Comparison of ENCODE assay signal across 12 cellular contexts in the genomic region with DNA sequence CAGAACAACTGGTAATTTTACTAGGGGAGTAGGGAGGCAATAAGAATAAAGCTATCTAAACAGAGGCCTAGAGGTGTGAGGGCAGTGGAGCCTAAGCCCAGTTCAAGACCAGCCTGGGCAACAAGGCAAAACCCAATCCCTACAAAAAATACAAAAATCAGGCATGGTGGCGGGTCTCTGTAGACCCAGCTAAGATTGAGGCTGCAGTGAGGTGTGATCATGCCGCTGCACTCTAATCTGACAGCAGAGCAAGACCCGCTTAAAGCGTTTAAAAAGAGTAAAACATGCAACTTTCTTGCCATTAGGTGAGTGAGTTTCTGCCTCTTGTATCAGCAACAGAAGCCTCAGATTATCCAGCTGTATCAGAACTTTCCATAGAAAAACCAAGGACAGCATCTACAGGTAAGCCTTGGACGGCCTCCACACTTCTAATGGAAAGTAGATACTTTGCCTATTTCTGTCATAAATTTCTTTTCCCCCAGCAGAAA. TPM values are rescaled to one million over a fixed set of nuclear protein-coding genes. Genes with fewer than 3 reads are reported as not detected.
DNase-seq lines count a peak whose midpoint lies in the region; ATAC-seq, FAIRE-seq and TF ChIP-seq lines count a peak whose summit lies in the region.
"Had no signal": no experiment of that assay in that cellular context is flagged by ENCODE, and none has a peak within 500 bp of the region (broad histone marks: within the 10 kb centered on the region; RNA-seq: fewer than 3 reads in every experiment).

No MANE protein-coding gene starts in this region.

- TF ChIP-seq CTCF in MM.1S (IDR thresholded peaks at IDR 0.05; ENCODE audit: low read length) (no peak), H1 (IDR thresholded peaks at IDR 0.05; ENCODE audit: control extremely low read depth in 1 of 3, insufficient read depth in 1 of 3, low read depth in 1 of 3, low read length in 3 of 3) (no peak), colonic mucosa (IDR thresholded peaks at IDR 0.05) (no peak)

- WGBS in H1 (ENCODE audit: extremely low coverage in 1 of 2, insufficient coverage in 1 of 2, insufficient read length in 1 of 2, insufficient replicate concordance in 2 of 2, low coverage in 1 of 2, low lambda C conversion rate in 2 of 2, missing lambda C conversion rate in 1 of 2), 2 experiments = 82% methylated on average over 5 of the region's 5 CpGs; no CpG with 5 or more reads in 1 of the 2 experiments

- no peak overlapping the region for H4K8ac ChIP-seq in H1 (ENCODE audit: extremely low read depth, insufficient read depth, low read length)

- no peaks in the 10 kb centered on the region for H3K9me3 Mint-ChIP-seq in activated naive CD4-positive, alpha-beta T cell treated with anti-CD3 and anti-CD28 coated beads, Interleukin-2, amount 50 U/mL, for 72 hours
- no peaks in the 10 kb centered on the region for H3K9me3 Mint-ChIP-seq in stimulated activated naive CD8-positive, alpha-beta T cell treated with anti-CD3 and anti-CD28 coated beads, Interleukin-15, Interleukin-2, amounts not matched to agents 100 ng/mL and 50 ng/mL, for 24 hours

- H3K23me2 ChIP-seq in H1 (ENCODE audit: low read depth, low read length) = no peaks in the 10 kb centered on the region

- H3K4ac ChIP-seq in H1 (replicated peaks; ENCODE audit: insufficient read length, low read depth, low read length) = no peak overlapping the region

- H3K4me1 ChIP-seq in MM.1S (ENCODE audit: low read length) = 0 out of 2 replicates have a peak, but pooled peaks cover 3% of the 10 kb centered on the region
- H3K4me1 ChIP-seq in H1 (replicated peaks in 1 of 4; ENCODE audit: control insufficient read depth in 3 of 4, insufficient read depth in 4 of 4, low read length in 3 of 4) = no peaks in the 10 kb centered on the region
- peaks cover 4% of the 10 kb centered on the region for H3K4me1 ChIP-seq in colonic mucosa
- H3K4me1 ChIP-seq: upper lobe of right lung had no signal

- H3K27me3 Mint-ChIP-seq in stimulated activated naive CD8-positive, alpha-beta T cell treated with anti-CD3 and anti-CD28 coated beads, Interleukin-15, Interleukin-2, amounts not matched to agents 100 ng/mL and 50 ng/mL, for 24 hours = no peaks in the 10 kb centered on the region

- H2AFZ ChIP-seq in MM.1S (ENCODE audit: low read length) (no peak overlapping the region), H1 (ENCODE audit: low read length) (no peak overlapping the region)

- POLR2A ChIA-PET in H1 (lab: Charles Lee; ENCODE audit: partially characterized antibody) = interaction anchor here (0.6 to 21.2 kb wide), 19 partner anchors 6 to 89 kb away, joined by 3 to 495 read pairs (median 4); a partner anchor contains a TSS

- H4K91ac ChIP-seq in H1 (replicated peaks; ENCODE audit: insufficient read length, low read length) = no peak overlapping the region

- H3K27me3 ChIP-seq in MM.1S (replicated peaks; ENCODE audit: insufficient read depth, low read length) (no peaks in the 10 kb centered on the region), H1 (replicated peaks in 1 of 4; ENCODE audit: control insufficient read depth in 3 of 4, extremely low read depth in 1 of 4, insufficient read depth in 3 of 4, low read length in 3 of 4) (no peaks in the 10 kb centered on the region), colonic mucosa (no peaks in the 10 kb centered on the region)
- H3K27me3 ChIP-seq: BLaER1, upper lobe of right lung had no signal

- no peaks in the 10 kb centered on the region for H3K9me2 ChIP-seq in MM.1S (replicated peaks; ENCODE audit: insufficient read depth, low read length)

- no peak overlapping the region for H2BK5ac ChIP-seq in H1 (ENCODE audit: low read depth, low read length)

- H2BK20ac ChIP-seq in H1 (ENCODE audit: low read length) = no peak overlapping the region

- peak overlapping the region; percentile 35 to 86 for H3K27ac Mint-ChIP-seq in activated naive CD4-positive, alpha-beta T cell treated with anti-CD3 and anti-CD28 coated beads, Interleukin-2, amount 50 U/mL, for 72 hours
- peak overlapping the region; percentile 14 for H3K27ac Mint-ChIP-seq in stimulated activated naive CD8-positive, alpha-beta T cell treated with anti-CD3 and anti-CD28 coated beads, Interleukin-15, Interleukin-2, amounts not matched to agents 100 ng/mL and 50 ng/mL, for 24 hours

- no peak overlapping the region for H3K18ac ChIP-seq in H1 (ENCODE audit: extremely low read depth, low read length)

- CTCF ChIA-PET in H1 (lab: Charles Lee; ENCODE audit: partially characterized antibody) = interaction anchor here (0.9 to 1.4 kb wide), 2 partner anchors 9 to 494 kb away, joined by 3 read pairs; no protein-coding TSS in a partner anchor

- H3K9me3 ChIP-seq in MM.1S (replicated peaks; ENCODE audit: insufficient read depth, low read length) (no peaks in the 10 kb centered on the region), H1 (ENCODE audit: insufficient read depth in 2 of 2, low read depth in 1 of 2, low read length in 1 of 2) (no peaks in the 10 kb centered on the region), colonic mucosa (no peaks in the 10 kb centered on the region)
- H3K9me3 ChIP-seq: BLaER1, upper lobe of right lung had no signal

- no peak overlapping the region for H3K14ac ChIP-seq in H1 (ENCODE audit: insufficient read length)

- ATAC-seq in activated naive CD4-positive, alpha-beta T cell treated with anti-CD3 and anti-CD28 coated beads, Interleukin-2, amount 50 U/mL, for 72 hours = peak; percentile 8 to 21
- ATAC-seq in HG02981 (IDR thresholded peaks at IDR 0.05; ENCODE audit: unreplicated experiment) = no peak
- ATAC-seq: upper lobe of right lung had no signal

- H3K36me3 Mint-ChIP-seq in activated naive CD4-positive, alpha-beta T cell treated with anti-CD3 and anti-CD28 coated beads, Interleukin-2, amount 50 U/mL, for 72 hours = peaks cover 0 to 37% of the 10 kb centered on the region in 2 donors
- peaks cover 81% of the 10 kb centered on the region for H3K36me3 Mint-ChIP-seq in stimulated activated naive CD8-positive, alpha-beta T cell treated with anti-CD3 and anti-CD28 coated beads, Interleukin-15, Interleukin-2, amounts not matched to agents 100 ng/mL and 50 ng/mL, for 24 hours (ENCODE audit: low read depth)

- H3K4me3 Mint-ChIP-seq in stimulated activated naive CD8-positive, alpha-beta T cell treated with anti-CD3 and anti-CD28 coated beads, Interleukin-15, Interleukin-2, amounts not matched to agents 100 ng/mL and 50 ng/mL, for 24 hours = no peak overlapping the region

- TF ChIP-seq EP300 in H1 (IDR thresholded peaks at IDR 0.05; ENCODE audit: borderline replicate concordance in 1 of 2, low read depth in 2 of 2, low read length in 2 of 2) = no peak

- H4K5ac ChIP-seq in H1 (ENCODE audit: insufficient read length, low read depth, low read length) = no peak overlapping the region

- H2BK15ac ChIP-seq in H1 (ENCODE audit: low read length) = no peak overlapping the region

- no peak overlapping the region for H2AK5ac ChIP-seq in H1 (ENCODE audit: low read depth, low read length)

- TF ChIP-seq RAD21 in H1 (IDR thresholded peaks at IDR 0.05 in 1 of 2, conservative IDR thresholded peaks at IDR 0.05 in 1 of 2; ENCODE audit: low read depth in 2 of 2, low read length in 2 of 2) = no peak

- intact Hi-C loops in colonic mucosa (cut with DNase I) = no loop called here

- H2BK120ac ChIP-seq in H1 (replicated peaks; ENCODE audit: low read depth, low read length) = no peak overlapping the region

- H3K4me3 ChIP-seq in MM.1S (ENCODE audit: low read length) (no peak overlapping the region), H1 (ENCODE audit: extremely low read depth in 1 of 4, insufficient read depth in 2 of 4, low read depth in 3 of 4, low read length in 4 of 4) (no peak overlapping the region), colonic mucosa (no peak overlapping the region)
- H3K4me3 ChIP-seq: BLaER1, upper lobe of right lung had no signal

- H3K56ac ChIP-seq in H1 (replicated peaks; ENCODE audit: insufficient read length, low read depth, low read length) = no peak overlapping the region

- H2BK12ac ChIP-seq in H1 (ENCODE audit: low read depth, low read length) = no peak overlapping the region

- FAIRE-seq in H1 (lab: Jason Lieb, UNC) = no peak

- no peak overlapping the region for H3K23ac ChIP-seq in H1 (ENCODE audit: insufficient read length)

- H3K27ac ChIP-seq in MM.1S (ENCODE audit: low read length) (peak overlapping the region; percentile 4; the same call in 1 of the 2 replicates), H1 (ENCODE audit: low read depth, low read length) (no peak overlapping the region), colonic mucosa (no peak overlapping the region)
- H3K27ac ChIP-seq: BLaER1, upper lobe of right lung had no signal

- peaks cover 25% of the 10 kb centered on the region for H3K79me2 ChIP-seq in MM.1S (ENCODE audit: low read length)
- 0 out of 4 replicates have a peak, but pooled peaks cover 0 to 3% of the 10 kb centered on the region in 2 experiments for H3K79me2 ChIP-seq in H1 (ENCODE audit: control insufficient read depth in 1 of 2, insufficient read depth in 2 of 2, low read length in 2 of 2)

- peak; percentile 84 to 85; a peak in 2 of 3 replicates for TF ChIP-seq POLR2A in H1 (IDR thresholded peaks at IDR 0.05; ENCODE audit: control extremely low read depth in 1 of 2, low read depth in 2 of 2, low read length in 2 of 2)

- H3K4me1 Mint-ChIP-seq in stimulated activated naive CD8-positive, alpha-beta T cell treated with anti-CD3 and anti-CD28 coated beads, Interleukin-15, Interleukin-2, amounts not matched to agents 100 ng/mL and 50 ng/mL, for 24 hours (ENCODE audit: low read depth) = peaks cover 12% of the 10 kb centered on the region

- DNase-seq in activated naive CD4-positive, alpha-beta T cell treated with anti-CD3 and anti-CD28 coated beads, Interleukin-2, amount 50 U/mL, for 72 hours (ENCODE audit: low spot score in 2 of 2) = no peak
- DNase-seq in activated naive CD4-positive, alpha-beta T cell treated with anti-CD3 and anti-CD28 coated beads, Interleukin-2, amount 50 U/mL, for 16 hours = no peak
- DNase-seq in MM.1S = no peak
- DNase-seq in H1 (ENCODE audit: low read depth in 1 of 2, low spot score in 2 of 2) = no peak
- DNase-seq in stimulated activated naive CD4-positive, alpha-beta T cell (lab: John Stamatoyannopoulos, UW) = no peak
- no peak for DNase-seq in colonic mucosa
- DNase-seq: activated CD4-positive, alpha-beta T cell treated with anti-CD3 and anti-CD28 coated beads, Interleukin-2, amount 50 U/mL, for 4 hours; NCI-H69; upper lobe of right lung had no signal

- H4K20me1 ChIP-seq in MM.1S (ENCODE audit: insufficient read depth, low read length) = peaks cover 32% of the 10 kb centered on the region; the same call in 1 of the 2 replicates
- H4K20me1 ChIP-seq in H1 (replicated peaks in 1 of 2; ENCODE audit: control insufficient read depth in 1 of 2, insufficient read depth in 2 of 2, low read length in 2 of 2) = peaks cover 6 to 10% of the 10 kb centered on the region in 2 experiments

- no peaks in the 10 kb centered on the region for H3K79me1 ChIP-seq in H1 (ENCODE audit: low read depth, low read length)

- H3K4me2 ChIP-seq in MM.1S (ENCODE audit: low read depth, low read length) = no peak overlapping the region
- H3K4me2 ChIP-seq in H1 (ENCODE audit: insufficient read depth in 1 of 2, low read depth in 2 of 2, low read length in 2 of 2) = no peak overlapping the region
- H3K4me2 ChIP-seq: BLaER1 had no signal

- H3F3A ChIP-seq in MM.1S (ENCODE audit: insufficient read depth, low read length) = peaks cover 86% of the 10 kb centered on the region

- peaks cover 45% of the 10 kb centered on the region for H3K36me3 ChIP-seq in MM.1S (replicated peaks; ENCODE audit: insufficient read depth, low read length)
- peaks cover 22 to 88% (median 57%) of the 10 kb centered on the region in 4 experiments for H3K36me3 ChIP-seq in H1 (ENCODE audit: control insufficient read depth in 2 of 4, insufficient read depth in 4 of 4, low read length in 3 of 4)
- peaks cover 17% of the 10 kb centered on the region for H3K36me3 ChIP-seq in colonic mucosa

- H3K9ac ChIP-seq in MM.1S (ENCODE audit: low read length) = no peak overlapping the region
- H3K9ac ChIP-seq in H1 (replicated peaks in 1 of 4; ENCODE audit: extremely low read depth in 1 of 4, low read depth in 3 of 4, low read length in 3 of 4) = no peak overlapping the region
- no peak overlapping the region for H3K9ac ChIP-seq in colonic mucosa (ENCODE audit: low read depth in 2 of 2, low read length in 2 of 2)
- H3K9ac ChIP-seq: BLaER1 had no signal

RNA-seq across cellular contexts. Expression of a gene that starts 12.1 kb away (rescaled TPM):
- total RNA-seq in activated naive CD4-positive, alpha-beta T cell treated with anti-CD3 and anti-CD28 coated beads, Interleukin-2, amount 50 U/mL, for 72 hours = 100 to 1,000 TPM; 236 to 541 TPM
- total RNA-seq in H1 (2021; fragmentation: NEBNext Ultra II Directional; extraction: Animal tissue kit (Norgen Biotek cat#: 25700)) = 202 and 212 TPM in 2 replicates
- polyA plus RNA-seq in H1 (2011; rRNA removed) = 45.8 and 64.7 TPM in 2 replicates
- 114 TPM for polyA plus RNA-seq in H1 (2011; cell fraction: cytosol; rRNA removed)
- 63.1 TPM for polyA plus RNA-seq in H1 (2011; cell fraction: nucleus; rRNA removed)
- 63.0 to 156 TPM (median 74.1 TPM) in 4 replicates for polyA plus RNA-seq in H1 (2012, experiment 1 of 2)
- polyA plus RNA-seq in H1 (2012, experiment 2 of 2) = 28.4 TPM
- polyA plus RNA-seq in H1 (2013, experiment 1 of 2) = 252 TPM
- polyA plus RNA-seq in H1 (2013, experiment 2 of 2) = 227 TPM
- polyA minus RNA-seq in H1 (2011; rRNA and poly(A)+ RNA removed) = 71.9 and 81.3 TPM in 2 replicates
- 61.6 TPM for polyA minus RNA-seq in H1 (2011; cell fraction: cytosol; rRNA and poly(A)+ RNA removed)
- 339 TPM for polyA minus RNA-seq in H1 (2011; cell fraction: nucleus; rRNA and poly(A)+ RNA removed)
- total RNA-seq in colonic mucosa = 100 to 1,000 TPM in 1 of 2 donors, 10 to 100 TPM in 1; 73.7 to 100 TPM

RNA-seq across cellular contexts. Expression of a gene that starts 12.3 kb away (rescaled TPM):
- total RNA-seq in activated naive CD4-positive, alpha-beta T cell treated with anti-CD3 and anti-CD28 coated beads, Interleukin-2, amount 50 U/mL, for 72 hours = 10 to 100 TPM; 29.5 to 55.0 TPM
- total RNA-seq in H1 (2021; fragmentation: NEBNext Ultra II Directional; extraction: Animal tissue kit (Norgen Biotek cat#: 25700)) = 21.5 and 24.5 TPM in 2 replicates
- polyA plus RNA-seq in H1 (2011; rRNA removed) = 3.9 and 14.7 TPM in 2 replicates
- polyA plus RNA-seq in H1 (2011; cell fraction: cytosol; rRNA removed) = 12.6 TPM
- 2.6 TPM for polyA plus RNA-seq in H1 (2011; cell fraction: nucleus; rRNA removed)
- 9.6 to 25.4 TPM (median 13.4 TPM) in 4 replicates for polyA plus RNA-seq in H1 (2012, experiment 1 of 2)
- 2.5 TPM for polyA plus RNA-seq in H1 (2012, experiment 2 of 2)
- 12.0 TPM for polyA plus RNA-seq in H1 (2013, experiment 1 of 2)
- 11.7 TPM for polyA plus RNA-seq in H1 (2013, experiment 2 of 2)
- polyA minus RNA-seq in H1 (2011; rRNA and poly(A)+ RNA removed) = 7.6 and 14.9 TPM in 2 replicates
- 7.9 TPM for polyA minus RNA-seq in H1 (2011; cell fraction: cytosol; rRNA and poly(A)+ RNA removed)
- polyA minus RNA-seq in H1 (2011; cell fraction: nucleus; rRNA and poly(A)+ RNA removed) = 12.8 TPM
- 10 to 100 TPM; 37.1 to 59.4 TPM for total RNA-seq in colonic mucosa

RNA-seq across cellular contexts. Expression of a gene that starts 54.9 kb away (rescaled TPM):
- 10 to 100 TPM; 37.3 to 38.4 TPM for total RNA-seq in activated naive CD4-positive, alpha-beta T cell treated with anti-CD3 and anti-CD28 coated beads, Interleukin-2, amount 50 U/mL, for 72 hours
- total RNA-seq in H1 (2021; fragmentation: NEBNext Ultra II Directional; extraction: Animal tissue kit (Norgen Biotek cat#: 25700)) = 30.4 and 33.7 TPM in 2 replicates
- 8.0 and 8.8 TPM in 2 replicates for polyA plus RNA-seq in H1 (2011; rRNA removed)
- polyA plus RNA-seq in H1 (2011; cell fraction: cytosol; rRNA removed) = 9.8 TPM
- polyA plus RNA-seq in H1 (2011; cell fraction: nucleus; rRNA removed) = 15.3 TPM
- polyA plus RNA-seq in H1 (2012, experiment 1 of 2) = 11.4 to 20.0 TPM (median 15.0 TPM) in 4 replicates
- 2.8 TPM for polyA plus RNA-seq in H1 (2012, experiment 2 of 2)
- 16.0 TPM for polyA plus RNA-seq in H1 (2013, experiment 1 of 2)
- polyA plus RNA-seq in H1 (2013, experiment 2 of 2) = 15.3 TPM
- polyA minus RNA-seq in H1 (2011; rRNA and poly(A)+ RNA removed) = 19.8 and 20.5 TPM in 2 replicates
- polyA minus RNA-seq in H1 (2011; cell fraction: cytosol; rRNA and poly(A)+ RNA removed) = 10.5 TPM
- polyA minus RNA-seq in H1 (2011; cell fraction: nucleus; rRNA and poly(A)+ RNA removed) = 50.3 TPM
- total RNA-seq in colonic mucosa = 10 to 100 TPM; 23.9 to 30.9 TPM
